19 cellular contexts compared by ENCODE assay signal in the genomic region with DNA sequence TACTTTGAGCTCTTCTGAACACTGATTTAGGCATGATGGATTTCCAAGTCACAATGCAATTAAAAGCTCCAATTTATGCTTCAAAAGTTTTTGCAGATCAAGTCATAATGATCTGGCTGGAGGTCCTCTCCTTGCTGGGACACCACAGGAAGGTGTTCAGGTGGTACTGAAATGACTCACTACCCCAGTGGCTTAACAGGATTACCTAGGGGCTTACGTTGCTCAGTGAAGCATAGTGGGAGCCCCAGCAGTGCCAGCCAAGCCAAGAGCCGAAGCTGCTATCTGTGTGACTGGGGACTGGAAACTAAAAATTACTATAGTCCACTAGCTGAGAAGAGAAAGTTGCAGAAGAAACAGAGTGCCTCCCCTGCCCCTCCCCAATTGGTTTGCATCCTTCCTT.
DNase-seq lines count a peak whose midpoint lies in the region; ATAC-seq and TF ChIP-seq lines count a peak whose summit lies in the region.
"Had no signal": no experiment of that assay in that cellular context is flagged by ENCODE, and none has a peak within 500 bp of the region (broad histone marks: within the 10 kb centered on the region; RNA-seq: fewer than 3 reads in every experiment).

No MANE protein-coding gene starts in this region.

- no peak for DNase-seq in activated naive CD4-positive, alpha-beta T cell treated with anti-CD3 and anti-CD28 coated beads, Interleukin-2, amount 50 U/mL, for 72 hours (ENCODE audit: low spot score in 2 of 2)
- DNase-seq in activated naive CD4-positive, alpha-beta T cell treated with Interleukin-2 at 50 U/mL for 16 hours = no peak
- DNase-seq in WERI-Rb-1 = peak; percentile 52
- peak; percentile 35 for DNase-seq in iPS-NIHi11 (ENCODE audit: low spot score)
- no peak for DNase-seq in SKM-1 (lab: John Stamatoyannopoulos, UW; ENCODE audit: unreplicated experiment)
- no peak for DNase-seq in anterior cingulate cortex (lab: John Stamatoyannopoulos, UW)
- DNase-seq: ACHN; DMS53; HCEC 1CT; KBM-7; NCI-H1092; NCI-H2107; NCI-H226; NCI-H526; NK-92 treated with Interleukin-12 subunit alpha and Interleukin-12 subunit beta, amount 100 ng/mL, for 24 hours; PC-3 had no signal

- no peak overlapping the region for H3K27ac Mint-ChIP-seq in activated naive CD4-positive, alpha-beta T cell treated with anti-CD3 and anti-CD28 coated beads, Interleukin-2, amount 50 U/mL, for 72 hours
- H3K27ac Mint-ChIP-seq: CD4-positive, CD25-positive, alpha-beta regulatory T cell had no signal

- H3K36me3 ChIP-seq in WERI-Rb-1 = no peaks in the 10 kb centered on the region

- no peaks in the 10 kb centered on the region for H3K36me3 Mint-ChIP-seq in activated naive CD4-positive, alpha-beta T cell treated with anti-CD3 and anti-CD28 coated beads, Interleukin-2, amount 50 U/mL, for 72 hours
- H3K36me3 Mint-ChIP-seq: CD4-positive, CD25-positive, alpha-beta regulatory T cell had no signal

- H3K4me3 ChIP-seq in WERI-Rb-1 (ENCODE audit: low read depth, low read length) = no peak overlapping the region
- H3K4me3 ChIP-seq: GM12878 had no signal

- H3K27me3 ChIP-seq in WERI-Rb-1 (ENCODE audit: insufficient read depth, low read depth, severe bottlenecking) = no peaks in the 10 kb centered on the region

- peak; percentile 62 to 82 for ATAC-seq in activated naive CD4-positive, alpha-beta T cell treated with anti-CD3 and anti-CD28 coated beads, Interleukin-2, amount 50 U/mL, for 72 hours
- ATAC-seq in HG03159 (IDR thresholded peaks at IDR 0.05; ENCODE audit: unreplicated experiment) = no peak
- ATAC-seq: GM12878, PC-3 had no signal

- TF ChIP-seq CTCF in WERI-Rb-1 (IDR thresholded peaks at IDR 0.05; ENCODE audit: low read depth, low read length) = no peak

- peaks cover 0 to 5% of the 10 kb centered on the region in 2 donors for H3K9me3 Mint-ChIP-seq in activated naive CD4-positive, alpha-beta T cell treated with anti-CD3 and anti-CD28 coated beads, Interleukin-2, amount 50 U/mL, for 72 hours

- H3K27ac ChIP-seq in WERI-Rb-1 = no peak overlapping the region

- no peaks in the 10 kb centered on the region for H3K9me3 ChIP-seq in WERI-Rb-1 (ENCODE audit: severe bottlenecking)

Comparison
In these comparisons a context has a peak if more than half of its experiments do, and no peak if none do; other contexts are left out.
1. DNase-seq: peak in WERI-Rb-1 (single experiment) and iPS-NIHi11 (single experiment); none in activated naive CD4-positive, alpha-beta T cell treated with anti-CD3 and anti-CD28 coated beads, Interleukin-2, amount 50 U/mL, for 72 hours (0 of 2), activated naive CD4-positive, alpha-beta T cell treated with Interleukin-2 at 50 U/mL for 16 hours (single experiment), SKM-1 (single experiment) and anterior cingulate cortex (0 of 58).